20 cellular contexts compared by ENCODE assay signal in the genomic region with DNA sequence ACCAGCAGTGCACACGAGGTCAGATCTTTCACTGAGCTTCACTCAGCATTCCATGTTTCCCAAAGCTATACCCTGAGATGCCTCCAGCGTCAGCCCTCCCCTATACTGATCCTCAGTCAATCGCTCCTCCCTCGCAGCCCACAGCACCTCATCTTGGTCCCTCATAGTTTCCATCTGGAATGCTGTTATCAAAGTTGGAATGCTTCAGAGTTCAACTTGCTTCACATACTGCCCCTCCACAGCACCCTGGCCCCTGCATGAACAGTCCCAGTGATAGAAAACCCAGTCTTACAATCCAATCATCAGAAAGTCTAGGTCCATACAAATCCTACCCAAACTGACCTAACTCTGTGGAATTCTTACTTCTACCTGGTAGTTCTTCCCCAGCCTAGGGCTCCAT. TPM values are rescaled to one million over a fixed set of nuclear protein-coding genes. Genes with fewer than 3 reads are reported as not detected.
DNase-seq lines count a peak whose midpoint lies in the region; ATAC-seq, FAIRE-seq and TF ChIP-seq lines count a peak whose summit lies in the region.
"Had no signal": no experiment of that assay in that cellular context is flagged by ENCODE, and none has a peak within 500 bp of the region (broad histone marks: within the 10 kb centered on the region; RNA-seq: fewer than 3 reads in every experiment).

No MANE protein-coding gene starts in this region.

- H3K9me3 Mint-ChIP-seq in activated CD4-positive, alpha-beta T cell treated with anti-CD3 and anti-CD28 coated beads for 36 hours (ENCODE audit: low read depth): no peaks in the 10 kb centered on the region
- no peaks in the 10 kb centered on the region for H3K9me3 Mint-ChIP-seq in chondrocyte (ENCODE audit: low read depth)
- H3K9me3 Mint-ChIP-seq: stimulated activated memory B cell treated with anti-CD40 and anti-IgM and Interleukin-4, amounts not matched to agents 10 μg/mL and 1 μg/mL and 100 μg/mL, for 72 hours had no signal

- H3K9me3 ChIP-seq in IMR-90 (ENCODE audit: control insufficient read depth, insufficient read depth, low read length) (no peaks in the 10 kb centered on the region), HepG2 (ENCODE audit: low read length) (no peaks in the 10 kb centered on the region)
- H3K9me3 ChIP-seq: BE2C, lower lobe of right lung, tibial nerve had no signal

- peaks cover 83% of the 10 kb centered on the region for H3K79me2 ChIP-seq in HepG2 (ENCODE audit: insufficient read depth, low read length)

- H3K4me3 ChIP-seq in IMR-90 (ENCODE audit: insufficient read depth, low read depth, low read length) (no peak overlapping the region), HepG2 (replicated peaks in 1 of 3; ENCODE audit: insufficient read depth in 1 of 3, low read depth in 2 of 3, low read length in 3 of 3) (no peak overlapping the region)
- H3K4me3 ChIP-seq: lower lobe of right lung, tibial nerve had no signal

- H3K4me1 ChIP-seq in IMR-90 (ENCODE audit: control insufficient read depth, insufficient read depth, low read length) (peaks cover 11% of the 10 kb centered on the region), HepG2 (ENCODE audit: insufficient read depth, low read length) (peaks cover 34% of the 10 kb centered on the region)
- H3K4me1 ChIP-seq: BE2C had no signal

- no peak overlapping the region for H2AFZ ChIP-seq in IMR-90 (replicated peaks; ENCODE audit: low read length, poor library complexity)
- no peak overlapping the region for H2AFZ ChIP-seq in HepG2 (ENCODE audit: low read length)

- H3K4me3 Mint-ChIP-seq in activated CD4-positive, alpha-beta T cell treated with anti-CD3 and anti-CD28 coated beads for 36 hours: no peak overlapping the region
- H3K4me3 Mint-ChIP-seq in chondrocyte (ENCODE audit: unreplicated experiment): no peak overlapping the region
- H3K4me3 Mint-ChIP-seq: stimulated activated memory B cell treated with anti-CD40 and anti-IgM and Interleukin-4, amounts not matched to agents 10 μg/mL and 1 μg/mL and 100 μg/mL, for 72 hours had no signal

- ATAC-seq in activated CD4-positive, alpha-beta T cell treated with anti-CD3 and anti-CD28 coated beads for 36 hours: no peak
- ATAC-seq in IMR-90 (ENCODE audit: low read depth) (peak; percentile 57), HepG2 (peak; percentile 76), GM21825 (IDR thresholded peaks at IDR 0.05; ENCODE audit: unreplicated experiment) (no peak), esophagus mucosa (no peak)
- ATAC-seq: lower lobe of right lung; Panc1; stimulated activated memory B cell treated with anti-CD40 and anti-IgM and Interleukin-4, amounts not matched to agents 10 μg/mL and 1 μg/mL and 100 μg/mL, for 72 hours had no signal

- TF ChIP-seq POLR2A in IMR-90 (IDR thresholded peaks at IDR 0.05; ENCODE audit: low read depth, low read length) (no peak), HepG2 (IDR thresholded peaks at IDR 0.05; ENCODE audit: insufficient read depth in 1 of 2, low read depth in 2 of 2, low read length in 2 of 2) (no peak; a peak in 1 of 4 replicates)

- no peak overlapping the region for H2BK20ac ChIP-seq in IMR-90 (ENCODE audit: low read depth, low read length)

- POLR2A ChIA-PET in activated CD4-positive, alpha-beta T cell treated with anti-CD3 and anti-CD28 coated beads for 36 hours (lab: Charles Lee): interaction anchor here (1.4 kb wide), 1 partner anchor 20 kb away, joined by 3 read pairs; a partner anchor contains a TSS
- POLR2A ChIA-PET in IMR-90 (lab: Charles Lee; ENCODE audit: unreplicated experiment) (no interaction called here), HepG2 (lab: Yijun Ruan, JAX) (interaction anchor here (0.7 to 4.1 kb wide), 9 partner anchors 10 to 107 kb away, joined by 3 to 21 read pairs (median 5); a partner anchor contains a TSS)

- peaks cover 46 to 91% of the 10 kb centered on the region in 2 experiments for H3K79me1 ChIP-seq in IMR-90 (ENCODE audit: low read depth in 1 of 2, low read length in 2 of 2)

- H3K36me3 ChIP-seq in IMR-90 (ENCODE audit: control insufficient read depth, insufficient read depth, low read length) (peaks cover 16% of the 10 kb centered on the region), HepG2 (replicated peaks in 1 of 2; ENCODE audit: control insufficient read depth in 1 of 2, insufficient read depth in 2 of 2, low read length in 2 of 2) (peaks cover 19 to 23% of the 10 kb centered on the region in 2 experiments)

- H4K8ac ChIP-seq in IMR-90 (ENCODE audit: low read depth in 2 of 2, low read length in 2 of 2): no peak overlapping the region

- in situ Hi-C loops in IMR-90 (cut with MboI; ENCODE audit: low sequenced_read_pairs) (no loop called here), HepG2 (cut with HindIII; ENCODE audit: extremely low pct_ligation_motif_present, low pct_unique_long_range_greater_than_20kb) (no loop called here)

- no TSS peak for BruUV-seq in IMR-90 (replicated peaks; lab: Mats Ljungman, UMichigan)
- BruUV-seq in HepG2 (replicated peaks; lab: Mats Ljungman, UMichigan): no TSS peak

- H3K9ac ChIP-seq in IMR-90 (ENCODE audit: low read depth, low read length) (no peak overlapping the region), HepG2 (ENCODE audit: insufficient read depth, low read depth, low read length) (peak overlapping the region; percentile 11; the same call in 1 of the 2 replicates)

- H2AK5ac ChIP-seq in IMR-90 (ENCODE audit: low read depth, low read length): no peak overlapping the region

- 26% methylated on average over 4 of the region's 4 CpGs; no CpG with 5 or more reads in 1 of the 2 experiments for WGBS in IMR-90 (ENCODE audit: extremely low coverage in 2 of 2, insufficient read length in 1 of 2), 2 experiments
- WGBS in HepG2 (ENCODE audit: low lambda C conversion rate): 67% methylated on average over 4 of the region's 4 CpGs

- CTCF ChIA-PET in activated CD4-positive, alpha-beta T cell treated with anti-CD3 and anti-CD28 coated beads for 36 hours (lab: Charles Lee): interaction anchor here (1.4 to 3.3 kb wide), 3 partner anchors 15 to 18 kb away, joined by 4 to 16 read pairs (median 4); no protein-coding TSS in a partner anchor
- CTCF ChIA-PET in IMR-90 (lab: Yijun Ruan, JAX): no interaction called here
- CTCF ChIA-PET in HepG2 (lab: Yijun Ruan, JAX; ENCODE audit: low intra/inter-chr PET ratio, low total read pairs): no interaction called here

- no peak overlapping the region for H4K91ac ChIP-seq in IMR-90 (ENCODE audit: insufficient read depth, low read depth, low read length)

- intact Hi-C loops in activated CD4-positive, alpha-beta T cell treated with anti-CD3 and anti-CD28 coated beads for 36 hours (cut with DNase I, micrococcal nuclease): no loop called here
- intact Hi-C loops in IMR-90 (cut with micrococcal nuclease) (no loop called here), HepG2 (cut with micrococcal nuclease; ENCODE audit: unreplicated experiment) (no loop called here)

- no peaks in the 10 kb centered on the region for H3K27me3 Mint-ChIP-seq in activated CD4-positive, alpha-beta T cell treated with anti-CD3 and anti-CD28 coated beads for 36 hours
- H3K27me3 Mint-ChIP-seq in chondrocyte (ENCODE audit: low read depth): no peaks in the 10 kb centered on the region
- H3K27me3 Mint-ChIP-seq: stimulated activated memory B cell treated with anti-CD40 and anti-IgM and Interleukin-4, amounts not matched to agents 10 μg/mL and 1 μg/mL and 100 μg/mL, for 72 hours had no signal

- no peak overlapping the region for H4K5ac ChIP-seq in IMR-90 (ENCODE audit: low read depth, low read length)

- H3K4me1 Mint-ChIP-seq in activated CD4-positive, alpha-beta T cell treated with anti-CD3 and anti-CD28 coated beads for 36 hours: peaks cover 37% of the 10 kb centered on the region
- peaks cover 17% of the 10 kb centered on the region for H3K4me1 Mint-ChIP-seq in chondrocyte (ENCODE audit: low read depth)

- peak overlapping the region; percentile 68 for H3K27ac Mint-ChIP-seq in activated CD4-positive, alpha-beta T cell treated with anti-CD3 and anti-CD28 coated beads for 36 hours
- H3K27ac Mint-ChIP-seq in chondrocyte (ENCODE audit: unreplicated experiment): peak overlapping the region; percentile 25
- H3K27ac Mint-ChIP-seq: stimulated activated memory B cell treated with anti-CD40 and anti-IgM and Interleukin-4, amounts not matched to agents 10 μg/mL and 1 μg/mL and 100 μg/mL, for 72 hours had no signal

- no peak overlapping the region; the same call in 1 of the 2 replicates for H3K23ac ChIP-seq in IMR-90 (ENCODE audit: low read depth, low read length)

- H3K27me3 ChIP-seq in IMR-90 (ENCODE audit: control insufficient read depth, insufficient read depth, low read length) (no peaks in the 10 kb centered on the region), HepG2 (ENCODE audit: control insufficient read depth in 1 of 2, insufficient read depth in 2 of 2, low read length in 2 of 2) (no peaks in the 10 kb centered on the region)
- H3K27me3 ChIP-seq: BE2C, tibial nerve had no signal

- H3K27ac ChIP-seq in IMR-90 (ENCODE audit: insufficient read depth, low read length): no peak overlapping the region
- peak overlapping the region; percentile 68 for H3K27ac ChIP-seq in HepG2 (ENCODE audit: extremely low read length, insufficient read depth, low read length)
- H3K27ac ChIP-seq: 22Rv1, lower lobe of right lung, tibial nerve had no signal

- no peak overlapping the region for H2BK15ac ChIP-seq in IMR-90 (ENCODE audit: low read depth, low read length)

- no peak for DNase-seq in activated CD4-positive, alpha-beta T cell treated with anti-CD3 and anti-CD28 coated beads for 36 hours
- no peak for DNase-seq in activated CD4-positive, alpha-beta T cell treated with anti-CD3 and anti-CD28 coated beads, Interleukin-2, amount 50 U/mL, for 4 hours
- DNase-seq in IMR-90 (no peak), chondrocyte (ENCODE audit: low spot score) (no peak), HepG2 (ENCODE audit: low spot score) (peak; percentile 76), mesenteric fat pad (ENCODE audit: low spot score) (no peak)
- DNase-seq: BE2C; cortex of kidney; DMS79; Karpas-422; lower lobe of right lung; NCI-H1105; NCI-H82; stimulated activated CD4-positive, alpha-beta T cell treated with anti-CD3 and anti-CD28 coated beads, Interleukin-12 subunit alpha, Interleukin-12 subunit beta, amount 100 ng/mL, for 4 hours had no signal

- H3K18ac ChIP-seq in IMR-90 (ENCODE audit: low read depth, low read length): no peak overlapping the region

- H3K4ac ChIP-seq in IMR-90 (ENCODE audit: low read depth, low read length): no peak overlapping the region

- TF ChIP-seq CTCF in IMR-90 (conservative IDR thresholded peaks at IDR 0.05; ENCODE audit: low read depth, low read length): no peak
- TF ChIP-seq CTCF in chondrocyte (IDR thresholded peaks at IDR 0.05): no peak
- TF ChIP-seq CTCF in HepG2 (CRISPR knock-in tag; IDR thresholded peaks at IDR 0.05): no peak

- TF ChIP-seq EP300 in HepG2 (IDR thresholded peaks at IDR 0.05; ENCODE audit: low read depth in 2 of 2, low read length in 2 of 2) (no peak), HepG2 (CRISPR knock-in tag; IDR thresholded peaks at IDR 0.05; ENCODE audit: borderline replicate concordance) (no peak)

- H3K56ac ChIP-seq in IMR-90 (ENCODE audit: extremely low read depth, insufficient read depth, low read length): no peak overlapping the region

- TF ChIP-seq RAD21 in IMR-90 (IDR thresholded peaks at IDR 0.05; ENCODE audit: low read length) (no peak), HepG2 (CRISPR knock-in tag; IDR thresholded peaks at IDR 0.05) (no peak)

- H3K4me2 ChIP-seq in IMR-90 (ENCODE audit: low read depth, low read length): no peak overlapping the region
- peak overlapping the region; percentile 57 for H3K4me2 ChIP-seq in HepG2 (ENCODE audit: low read depth, low read length)

- no peak for FAIRE-seq in HepG2 (lab: Jason Lieb, UNC)

- no peak overlapping the region for H2BK120ac ChIP-seq in IMR-90 (ENCODE audit: low read depth, low read length)

- peaks cover 35% of the 10 kb centered on the region for H3K9me1 ChIP-seq in IMR-90 (ENCODE audit: insufficient read depth, low read length)

- peaks cover 82% of the 10 kb centered on the region for H4K20me1 ChIP-seq in IMR-90 (ENCODE audit: insufficient read depth, low read length)
- H4K20me1 ChIP-seq in HepG2 (ENCODE audit: insufficient read depth, low read length): peaks cover 50% of the 10 kb centered on the region

- peaks cover 6% of the 10 kb centered on the region for H3K36me3 Mint-ChIP-seq in activated CD4-positive, alpha-beta T cell treated with anti-CD3 and anti-CD28 coated beads for 36 hours (ENCODE audit: low read depth)
- H3K36me3 Mint-ChIP-seq in chondrocyte (ENCODE audit: low read depth): peaks cover 9% of the 10 kb centered on the region

- no peak overlapping the region for H3K14ac ChIP-seq in IMR-90 (replicated peaks; ENCODE audit: low read depth, low read length)

- dilution Hi-C loops in IMR-90 (cut with HindIII; ENCODE audit: low sequenced_read_pairs, unreplicated experiment): no loop called here

- H2AK9ac ChIP-seq in IMR-90 (replicated peaks; ENCODE audit: low read depth, low read length, poor library complexity): no peak overlapping the region

- no peak overlapping the region for H2BK5ac ChIP-seq in IMR-90 (ENCODE audit: low read depth, low read length, poor library complexity, severe bottlenecking)

RNA-seq across cellular contexts. Expression of a gene that starts 20.0 kb away (rescaled TPM):
- total RNA-seq in activated CD4-positive, alpha-beta T cell treated with anti-CD3 and anti-CD28 coated beads for 36 hours: 1 to 10 TPM; 6.4 to 6.9 TPM
- total RNA-seq in IMR-90 (2012; rRNA removed) (1.8 and 1.9 TPM in 2 replicates), chondrocyte (1.9 to 8.8 TPM (median 8.6 TPM) in 3 replicates), HepG2 (2016; rRNA removed; fragmentation: Illumina TruSeq; extraction: Trizol) (2.5 and 5.8 TPM in 2 replicates), mesenteric fat pad (2.2 TPM), esophagus mucosa (3.3 TPM)
- polyA plus RNA-seq in IMR-90 (2012; rRNA removed) (5.5 and 5.8 TPM in 2 replicates), HepG2 (2011; rRNA removed) (137 and 149 TPM in 2 replicates)
- polyA plus RNA-seq in IMR-90 (2012; cell fraction: cytosol; rRNA removed): 4.8 and 7.3 TPM in 2 replicates
- 17.5 and 19.5 TPM in 2 replicates for polyA plus RNA-seq in IMR-90 (2012; cell fraction: nucleus; rRNA removed; ENCODE audit: low replicate concordance)
- total RNA-seq in HepG2 (2016; cell fraction: cytosol; rRNA removed; fragmentation: Illumina TruSeq; extraction: Trizol; ENCODE audit: low read depth): 2.5 and 4.4 TPM in 2 replicates
- total RNA-seq in HepG2 (2016; cell fraction: insoluble cytoplasmic fraction; rRNA removed; fragmentation: Illumina TruSeq; extraction: Trizol): 4.1 and 5.3 TPM in 2 replicates
- 3.0 and 4.9 TPM in 2 replicates for total RNA-seq in HepG2 (2016; cell fraction: membrane; rRNA removed; fragmentation: Illumina TruSeq; extraction: Trizol)
- total RNA-seq in HepG2 (2016; cell fraction: nucleus; rRNA removed; fragmentation: Illumina TruSeq; extraction: Trizol): 3.3 and 6.5 TPM in 2 replicates
- 115 and 170 TPM in 2 replicates for polyA plus RNA-seq in HepG2 (2011; cell fraction: cytosol; rRNA removed)
- 334 and 438 TPM in 2 replicates for polyA plus RNA-seq in HepG2 (2011; cell fraction: nucleus; rRNA removed)
- 64.5 and 105 TPM in 2 replicates for polyA plus RNA-seq in HepG2 (2012)
- 3.0 and 3.3 TPM in 2 replicates for polyA plus RNA-seq in HepG2 (2016; cell fraction: cytosol; fragmentation: Illumina TruSeq; extraction: Trizol; ENCODE audit: low read depth)
- 2.3 and 4.7 TPM in 2 replicates for polyA plus RNA-seq in HepG2 (2016; cell fraction: insoluble cytoplasmic fraction; fragmentation: Illumina TruSeq; extraction: Trizol; ENCODE audit: low read depth)
- polyA plus RNA-seq in HepG2 (2016; cell fraction: membrane; fragmentation: Illumina TruSeq; extraction: Trizol; ENCODE audit: low read depth): 3.0 TPM in 2 replicates
- polyA plus RNA-seq in HepG2 (2016; cell fraction: nucleus; fragmentation: Illumina TruSeq; extraction: Trizol; ENCODE audit: insufficient read depth, low read depth): 9.7 and 14.0 TPM in 2 replicates
- 2.7 and 72.2 TPM in 2 replicates for polyA minus RNA-seq in HepG2 (2011; rRNA and poly(A)+ RNA removed; ENCODE audit: low replicate concordance)
- 33.7 and 35.8 TPM in 2 replicates for polyA minus RNA-seq in HepG2 (2011; cell fraction: cytosol; rRNA and poly(A)+ RNA removed)
- 26.8 and 32.9 TPM in 2 replicates for polyA minus RNA-seq in HepG2 (2011; cell fraction: nucleus; rRNA and poly(A)+ RNA removed)

RNA-seq across cellular contexts. Expression of a gene that starts 29.0 kb away (rescaled TPM):
- total RNA-seq in activated CD4-positive, alpha-beta T cell treated with anti-CD3 and anti-CD28 coated beads for 36 hours: 100 to 1,000 TPM; 249 to 258 TPM
- 141 and 163 TPM in 2 replicates for total RNA-seq in IMR-90 (2012; rRNA removed)
- polyA plus RNA-seq in IMR-90 (2012; rRNA removed): 165 and 189 TPM in 2 replicates
- polyA plus RNA-seq in IMR-90 (2012; cell fraction: cytosol; rRNA removed): 158 and 268 TPM in 2 replicates
- 564 and 652 TPM in 2 replicates for polyA plus RNA-seq in IMR-90 (2012; cell fraction: nucleus; rRNA removed; ENCODE audit: low replicate concordance)
- 127 to 142 TPM (median 142 TPM) in 3 replicates for total RNA-seq in chondrocyte
- 431 and 439 TPM in 2 replicates for total RNA-seq in HepG2 (2016; rRNA removed; fragmentation: Illumina TruSeq; extraction: Trizol)
- 101 and 106 TPM in 2 replicates for total RNA-seq in HepG2 (2016; cell fraction: cytosol; rRNA removed; fragmentation: Illumina TruSeq; extraction: Trizol; ENCODE audit: low read depth)
- 375 and 428 TPM in 2 replicates for total RNA-seq in HepG2 (2016; cell fraction: insoluble cytoplasmic fraction; rRNA removed; fragmentation: Illumina TruSeq; extraction: Trizol)
- total RNA-seq in HepG2 (2016; cell fraction: membrane; rRNA removed; fragmentation: Illumina TruSeq; extraction: Trizol): 226 and 229 TPM in 2 replicates
- 227 and 285 TPM in 2 replicates for total RNA-seq in HepG2 (2016; cell fraction: nucleus; rRNA removed; fragmentation: Illumina TruSeq; extraction: Trizol)
- polyA plus RNA-seq in HepG2 (2011; rRNA removed): 369 and 408 TPM in 2 replicates
- 458 and 619 TPM in 2 replicates for polyA plus RNA-seq in HepG2 (2011; cell fraction: cytosol; rRNA removed)
- 810 and 933 TPM in 2 replicates for polyA plus RNA-seq in HepG2 (2011; cell fraction: nucleus; rRNA removed)
- 457 and 478 TPM in 2 replicates for polyA plus RNA-seq in HepG2 (2012)
- 121 and 137 TPM in 2 replicates for polyA plus RNA-seq in HepG2 (2016; cell fraction: cytosol; fragmentation: Illumina TruSeq; extraction: Trizol; ENCODE audit: low read depth)
- polyA plus RNA-seq in HepG2 (2016; cell fraction: insoluble cytoplasmic fraction; fragmentation: Illumina TruSeq; extraction: Trizol; ENCODE audit: low read depth): 374 and 508 TPM in 2 replicates
- polyA plus RNA-seq in HepG2 (2016; cell fraction: membrane; fragmentation: Illumina TruSeq; extraction: Trizol; ENCODE audit: low read depth): 213 and 247 TPM in 2 replicates
- 541 and 549 TPM in 2 replicates for polyA plus RNA-seq in HepG2 (2016; cell fraction: nucleus; fragmentation: Illumina TruSeq; extraction: Trizol; ENCODE audit: insufficient read depth, low read depth)
- polyA minus RNA-seq in HepG2 (2011; rRNA and poly(A)+ RNA removed; ENCODE audit: low replicate concordance): 283 and 707 TPM in 2 replicates
- 243 and 283 TPM in 2 replicates for polyA minus RNA-seq in HepG2 (2011; cell fraction: cytosol; rRNA and poly(A)+ RNA removed)
- polyA minus RNA-seq in HepG2 (2011; cell fraction: nucleus; rRNA and poly(A)+ RNA removed): 258 and 260 TPM in 2 replicates
- total RNA-seq in mesenteric fat pad: 126 TPM
- 130 TPM for total RNA-seq in esophagus mucosa

RNA-seq across cellular contexts. Expression of a gene that starts 29.0 kb away (rescaled TPM):
- total RNA-seq in activated CD4-positive, alpha-beta T cell treated with anti-CD3 and anti-CD28 coated beads for 36 hours: 100 to 1,000 TPM; 122 to 148 TPM
- total RNA-seq in IMR-90 (2012; rRNA removed): 65.8 and 69.4 TPM in 2 replicates
- 44.7 and 51.2 TPM in 2 replicates for polyA plus RNA-seq in IMR-90 (2012; rRNA removed)
- 10.9 and 21.0 TPM in 2 replicates for polyA plus RNA-seq in IMR-90 (2012; cell fraction: cytosol; rRNA removed)
- 47.0 and 117 TPM in 2 replicates for polyA plus RNA-seq in IMR-90 (2012; cell fraction: nucleus; rRNA removed; ENCODE audit: low replicate concordance)
- 59.0 to 66.5 TPM (median 63.8 TPM) in 3 replicates for total RNA-seq in chondrocyte
- total RNA-seq in HepG2 (2016; rRNA removed; fragmentation: Illumina TruSeq; extraction: Trizol): 104 and 111 TPM in 2 replicates
- total RNA-seq in HepG2 (2016; cell fraction: cytosol; rRNA removed; fragmentation: Illumina TruSeq; extraction: Trizol; ENCODE audit: low read depth): 14.8 and 16.3 TPM in 2 replicates
- total RNA-seq in HepG2 (2016; cell fraction: insoluble cytoplasmic fraction; rRNA removed; fragmentation: Illumina TruSeq; extraction: Trizol): 99.0 and 104 TPM in 2 replicates
- total RNA-seq in HepG2 (2016; cell fraction: membrane; rRNA removed; fragmentation: Illumina TruSeq; extraction: Trizol): 35.0 and 42.5 TPM in 2 replicates
- total RNA-seq in HepG2 (2016; cell fraction: nucleus; rRNA removed; fragmentation: Illumina TruSeq; extraction: Trizol): 73.6 and 78.3 TPM in 2 replicates
- 84.9 and 97.9 TPM in 2 replicates for polyA plus RNA-seq in HepG2 (2011; rRNA removed)
- polyA plus RNA-seq in HepG2 (2011; cell fraction: cytosol; rRNA removed): 68.6 and 77.9 TPM in 2 replicates
- polyA plus RNA-seq in HepG2 (2011; cell fraction: nucleus; rRNA removed): 101 and 129 TPM in 2 replicates
- 41.4 and 42.7 TPM in 2 replicates for polyA plus RNA-seq in HepG2 (2012)
- polyA plus RNA-seq in HepG2 (2016; cell fraction: cytosol; fragmentation: Illumina TruSeq; extraction: Trizol; ENCODE audit: low read depth): 1.7 and 2.2 TPM in 2 replicates
- polyA plus RNA-seq in HepG2 (2016; cell fraction: insoluble cytoplasmic fraction; fragmentation: Illumina TruSeq; extraction: Trizol; ENCODE audit: low read depth): 58.1 and 68.5 TPM in 2 replicates
- polyA plus RNA-seq in HepG2 (2016; cell fraction: membrane; fragmentation: Illumina TruSeq; extraction: Trizol; ENCODE audit: low read depth): 8.8 and 10.1 TPM in 2 replicates
- 74.6 and 75.6 TPM in 2 replicates for polyA plus RNA-seq in HepG2 (2016; cell fraction: nucleus; fragmentation: Illumina TruSeq; extraction: Trizol; ENCODE audit: insufficient read depth, low read depth)
- polyA minus RNA-seq in HepG2 (2011; rRNA and poly(A)+ RNA removed; ENCODE audit: low replicate concordance): 373 and 464 TPM in 2 replicates
- polyA minus RNA-seq in HepG2 (2011; cell fraction: cytosol; rRNA and poly(A)+ RNA removed): 67.4 and 80.5 TPM in 2 replicates
- 128 and 140 TPM in 2 replicates for polyA minus RNA-seq in HepG2 (2011; cell fraction: nucleus; rRNA and poly(A)+ RNA removed)
- 73.4 TPM for total RNA-seq in mesenteric fat pad
- total RNA-seq in esophagus mucosa: 58.0 TPM

Comparison
In these comparisons a context has a peak if more than half of its experiments do, and no peak if none do; other contexts are left out.
1. ATAC-seq: peak in IMR-90 (single experiment) and HepG2 (single experiment); none in activated CD4-positive, alpha-beta T cell treated with anti-CD3 and anti-CD28 coated beads for 36 hours (single experiment), GM21825 (single experiment) and esophagus mucosa (single experiment).